ENCODE assay signal across 8 cellular contexts in the genomic region with DNA sequence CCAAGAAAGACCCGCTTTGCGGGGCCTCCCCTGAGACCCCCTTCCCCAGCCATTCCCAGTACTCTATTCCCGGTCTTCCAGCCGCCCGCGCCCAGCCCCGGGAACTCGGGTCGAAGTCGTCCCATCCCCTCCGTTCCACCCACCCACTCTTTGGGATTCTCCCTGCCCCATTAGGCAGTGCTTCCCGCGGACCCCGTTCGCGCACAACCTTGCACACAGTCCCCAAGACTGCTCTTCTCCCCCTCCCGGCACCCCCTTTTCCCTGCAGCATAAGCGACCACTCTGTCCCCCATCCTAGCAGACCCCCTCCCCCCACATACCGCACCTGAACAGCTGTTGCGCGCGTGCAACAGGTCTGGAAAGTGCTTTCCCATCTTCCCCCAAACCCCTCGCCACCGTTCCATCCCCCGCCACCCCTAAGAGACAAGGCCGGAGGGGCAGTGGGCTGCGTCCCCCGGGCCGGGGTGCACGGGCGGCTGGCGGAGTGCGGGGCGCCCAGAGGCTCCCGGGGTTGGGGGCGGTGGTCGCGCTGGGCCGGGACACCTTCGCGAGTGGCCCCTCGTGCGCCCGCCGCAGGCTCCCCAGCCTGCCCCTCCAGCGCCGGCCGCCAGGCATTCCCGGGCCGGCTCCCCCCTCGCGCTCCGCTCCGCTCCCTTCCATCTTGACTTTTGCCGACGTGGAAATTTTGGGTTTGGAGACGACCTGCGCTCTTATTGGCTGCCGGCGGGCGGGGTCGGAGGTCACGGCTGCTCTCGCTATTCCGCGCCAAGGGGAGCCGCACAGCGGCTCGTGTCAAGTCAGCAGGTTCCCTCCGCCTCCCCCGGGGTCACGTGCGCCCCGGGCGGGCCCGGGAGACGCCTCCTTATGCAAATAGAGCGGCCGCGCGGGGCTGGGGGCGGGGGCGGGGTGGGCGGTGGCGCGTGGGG.
DNase-seq lines count a peak whose midpoint lies in the region; ATAC-seq and TF ChIP-seq lines count a peak whose summit lies in the region.

No MANE protein-coding gene starts in this region.

- peak overlapping the region in 1 of 2 donors; percentile 68 for H3K27ac ChIP-seq in coronary artery

- peak overlapping the region; percentile 91 for H3K4me3 ChIP-seq in coronary artery

- DNase-seq in AG08396 (ENCODE audit: low spot score) (peak; percentile 86), NCI-H2196 (lab: John Stamatoyannopoulos, UW; ENCODE audit: unreplicated experiment) (peak; percentile 94), coronary artery (ENCODE audit: low spot score) (peak; percentile 89), left kidney (ENCODE audit: low read depth, low spot score) (peak; percentile 97)
- DNase-seq in activated CD4-positive, alpha-beta T cell treated with anti-CD3 and anti-CD28 coated beads for 24 hours (ENCODE audit: low read depth in 2 of 2), result peak; percentile 64 to 73
- DNase-seq in stimulated activated CD4-positive, alpha-beta T cell treated with anti-CD3 and anti-CD28 coated beads, Interleukin-2, amount 100 ng/mL, for 24 hours, result peak; percentile 78 to 85

- peak; percentile 81 for ATAC-seq in GM18907 (IDR thresholded peaks at IDR 0.05; ENCODE audit: unreplicated experiment)
- peak; percentile 86 for ATAC-seq in HG03135 (IDR thresholded peaks at IDR 0.05; ENCODE audit: unreplicated experiment)

- no peak for TF ChIP-seq CTCF in coronary artery (IDR thresholded peaks at IDR 0.05)
